8 cellular contexts compared by ENCODE assay signal in the genomic region with DNA sequence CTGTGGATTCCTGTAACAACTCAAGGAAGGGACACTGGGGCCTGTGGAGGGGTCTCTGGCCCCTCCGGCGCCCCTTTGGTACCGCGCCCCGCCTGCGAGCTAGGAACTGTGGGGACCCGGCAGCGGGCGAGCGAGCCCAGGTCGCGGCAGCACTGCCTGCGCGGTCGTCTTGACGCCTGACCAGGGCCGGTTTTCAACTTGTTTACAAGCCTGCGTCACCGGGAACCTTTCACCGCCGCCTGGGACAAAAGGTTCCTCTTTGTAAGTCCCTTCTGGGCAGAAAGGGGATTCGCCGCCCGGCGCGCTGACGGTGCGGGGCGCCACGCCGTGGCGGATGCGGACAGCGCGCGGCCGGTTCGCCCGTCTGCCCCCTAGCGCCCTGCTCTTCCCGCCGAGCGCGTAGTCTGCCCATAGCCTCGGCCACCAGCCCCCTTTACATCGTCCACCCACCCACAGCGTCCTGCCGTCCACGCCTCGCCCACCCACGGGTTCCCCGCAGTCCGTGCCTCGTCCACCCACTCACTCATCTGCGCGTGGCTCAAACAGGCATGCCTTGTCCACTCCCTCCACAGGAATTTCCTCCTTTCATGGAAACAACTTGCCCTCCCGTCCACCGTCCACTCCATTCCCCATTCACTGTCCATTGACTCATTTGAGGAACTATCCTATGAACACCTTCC. TPM values are rescaled to one million over a fixed set of nuclear protein-coding genes. Genes with fewer than 3 reads are reported as not detected.
DNase-seq lines count a peak whose midpoint lies in the region; ATAC-seq and TF ChIP-seq lines count a peak whose summit lies in the region.

No MANE protein-coding gene starts in this region.

- peak overlapping the region; percentile 92 for H2AFZ ChIP-seq in neuronal stem cell (ENCODE audit: low read length)

- no peak overlapping the region for H3K27ac Mint-ChIP-seq in activated naive CD8-positive, alpha-beta T cell
- H3K27ac Mint-ChIP-seq in type B pancreatic cell = peak overlapping the region; percentile 82

- H2BK15ac ChIP-seq in neuronal stem cell (ENCODE audit: low read length) = peak overlapping the region; percentile 82

- H2BK5ac ChIP-seq in neuronal stem cell (ENCODE audit: low read length) = peak overlapping the region; percentile 0

- peak overlapping the region; percentile 59 for H3K4me2 ChIP-seq in neuronal stem cell (ENCODE audit: insufficient read depth, low read length, poor library complexity, severe bottlenecking)

- peak overlapping the region; percentile 39 for H3K14ac ChIP-seq in neuronal stem cell (ENCODE audit: low read length)

- peaks cover 33% of the 10 kb centered on the region for H3K27me3 Mint-ChIP-seq in activated naive CD8-positive, alpha-beta T cell
- peaks cover 36% of the 10 kb centered on the region for H3K27me3 Mint-ChIP-seq in type B pancreatic cell

- peak overlapping the region; percentile 97 for H3K18ac ChIP-seq in neuronal stem cell (ENCODE audit: low read length)

- H3K4me1 ChIP-seq in NT2/D1 (ENCODE audit: insufficient read depth, insufficient read length) = peaks cover 4% of the 10 kb centered on the region
- H3K4me1 ChIP-seq in neuronal stem cell (ENCODE audit: control insufficient read depth in 2 of 2, insufficient read depth in 1 of 2, low read depth in 1 of 2, low read length in 2 of 2) = peaks cover 2 to 9% of the 10 kb centered on the region in 2 donors

- H3K4me3 ChIP-seq in NT2/D1 (ENCODE audit: insufficient read length, low read depth) (no peak overlapping the region), neuronal stem cell (ENCODE audit: low read length in 2 of 2) (no peak overlapping the region)

- H3K4me3 Mint-ChIP-seq in activated naive CD8-positive, alpha-beta T cell = peak overlapping the region; percentile 69
- H3K4me3 Mint-ChIP-seq in type B pancreatic cell = peak overlapping the region; percentile 82

- H3K4me1 Mint-ChIP-seq in activated naive CD8-positive, alpha-beta T cell (ENCODE audit: low read depth) = peaks cover 7% of the 10 kb centered on the region
- H3K4me1 Mint-ChIP-seq in type B pancreatic cell (ENCODE audit: unreplicated experiment) = no peaks in the 10 kb centered on the region

- H3K4ac ChIP-seq in neuronal stem cell (ENCODE audit: low read length) = no peak overlapping the region

- peak; percentile 65 for DNase-seq in activated effector memory CD4-positive, alpha-beta T cell treated with anti-CD3 and anti-CD28 coated beads, Interleukin-2, amount 50 U/mL, for 16 hours
- DNase-seq in activated effector memory CD4-positive, alpha-beta T cell treated with Interleukin-2 at 50 U/mL for 16 hours = no peak
- DNase-seq in NT2/D1 (ENCODE audit: low read depth, low spot score) (peak; percentile 92), glomerular visceral epithelial cell (ENCODE audit: extremely low spot score) (peak; percentile 73), neuronal stem cell (ENCODE audit: low spot score) (peak; percentile 89), type B pancreatic cell (ENCODE audit: extremely low spot score, unreplicated experiment) (peak; percentile 83)

- H2BK12ac ChIP-seq in neuronal stem cell (ENCODE audit: low read length) = peak overlapping the region; percentile 97

- H3K27me3 ChIP-seq in NT2/D1 (ENCODE audit: insufficient read depth, insufficient read length) (no peaks in the 10 kb centered on the region), neuronal stem cell (ENCODE audit: control insufficient read depth in 3 of 3, insufficient read depth in 3 of 3, low read depth in 1 of 3, low read length in 3 of 3) (peaks cover 0 to 36% (median 8%) of the 10 kb centered on the region in 3 experiments)

- H3K27ac ChIP-seq in neuronal stem cell (replicated peaks; ENCODE audit: low read length) = no peak overlapping the region

- no peaks in the 10 kb centered on the region for H3K36me3 Mint-ChIP-seq in activated naive CD8-positive, alpha-beta T cell
- H3K36me3 Mint-ChIP-seq in type B pancreatic cell = no peaks in the 10 kb centered on the region

- H4K91ac ChIP-seq in neuronal stem cell (ENCODE audit: low read depth, low read length, poor library complexity) = no peak overlapping the region

- peak; percentile 70 for ATAC-seq in HG03439 (IDR thresholded peaks at IDR 0.05; ENCODE audit: unreplicated experiment)

- H2AK5ac ChIP-seq in neuronal stem cell (ENCODE audit: low read depth, low read length) = no peak overlapping the region

- H3K36me3 ChIP-seq in NT2/D1 (ENCODE audit: insufficient read depth, insufficient read length, low read length) (no peaks in the 10 kb centered on the region), neuronal stem cell (replicated peaks in 1 of 2; ENCODE audit: control insufficient read depth in 2 of 2, insufficient read depth in 2 of 2, low read length in 2 of 2) (no peaks in the 10 kb centered on the region)

- peak overlapping the region; percentile 8 for H3K23ac ChIP-seq in neuronal stem cell (ENCODE audit: low read depth, low read length, poor library complexity)

- peak overlapping the region; percentile 99 for H4K8ac ChIP-seq in neuronal stem cell (ENCODE audit: low read depth, low read length)

- no peaks in the 10 kb centered on the region for H3K9me3 Mint-ChIP-seq in activated naive CD8-positive, alpha-beta T cell (ENCODE audit: low read depth)
- H3K9me3 Mint-ChIP-seq in type B pancreatic cell = no peaks in the 10 kb centered on the region

- H3K79me1 ChIP-seq in neuronal stem cell (ENCODE audit: low read depth, low read length) = no peaks in the 10 kb centered on the region

- H3K9ac ChIP-seq in NT2/D1 (ENCODE audit: insufficient read length, low read depth) (peak overlapping the region; percentile 39), neuronal stem cell (ENCODE audit: low read depth, low read length, poor library complexity) (no peak overlapping the region)

- H2BK120ac ChIP-seq in neuronal stem cell (ENCODE audit: low read depth, low read length) = peak overlapping the region; percentile 99

- peak; percentile 90 for TF ChIP-seq CTCF in type B pancreatic cell (conservative IDR thresholded peaks at IDR 0.05)

- H3K9me3 ChIP-seq in NT2/D1 (ENCODE audit: insufficient read depth, low read length) (peaks cover 20% of the 10 kb centered on the region; the same call in 1 of the 2 replicates), neuronal stem cell (replicated peaks in 1 of 2; ENCODE audit: control insufficient read depth in 2 of 2, insufficient read depth in 1 of 2, low read depth in 1 of 2, low read length in 2 of 2) (no peaks in the 10 kb centered on the region)

- no CpG with 5 or more reads among the region's 58 CpGs for WGBS in neuronal stem cell (ENCODE audit: extremely low coverage in 2 of 2, insufficient read length in 2 of 2, insufficient replicate concordance in 1 of 2), 2 donors

RNA-seq across cellular contexts. Expression of a gene that starts 5.5 kb away (rescaled TPM):
- 3.9 TPM for polyA plus RNA-seq in neuronal stem cell (2013, experiment 1 of 2)
- 2.8 TPM for polyA plus RNA-seq in neuronal stem cell (2013, experiment 2 of 2)
- total RNA-seq in type B pancreatic cell (ENCODE audit: low replicate concordance) = 4.3 TPM in 1 of 2 replicates, not detected in the other

RNA-seq across cellular contexts. Expression of a gene that starts 32.0 kb away (rescaled TPM):
- 6.0 TPM for polyA plus RNA-seq in neuronal stem cell (2013, experiment 1 of 2)
- 5.6 TPM for polyA plus RNA-seq in neuronal stem cell (2013, experiment 2 of 2)
- total RNA-seq in type B pancreatic cell (ENCODE audit: low replicate concordance) = 2.4 and 7.9 TPM in 2 replicates
